Comparison of ENCODE assay signal across 20 cellular contexts in the genomic region with DNA sequence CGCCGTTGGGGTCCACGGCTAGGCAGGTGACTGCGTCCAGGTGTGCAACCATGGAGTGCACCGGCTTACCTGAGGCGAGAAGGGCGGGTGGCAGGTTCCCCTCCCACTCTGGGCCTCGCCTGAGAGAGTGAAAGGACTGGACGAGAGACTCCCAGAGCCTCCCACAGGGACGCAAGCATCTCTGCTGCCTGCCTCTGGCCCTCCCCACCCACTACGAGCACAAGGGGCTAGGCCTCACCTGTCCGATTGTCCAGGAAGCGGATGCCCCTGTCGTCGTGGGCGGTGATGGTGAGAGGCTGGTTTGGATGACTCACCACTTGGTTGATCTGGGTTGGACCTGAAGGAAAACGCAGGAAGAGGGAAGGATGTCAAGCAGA. TPM values are rescaled to one million over a fixed set of nuclear protein-coding genes. Genes with fewer than 3 reads are reported as not detected.
DNase-seq lines count a peak whose midpoint lies in the region; ATAC-seq, FAIRE-seq and TF ChIP-seq lines count a peak whose summit lies in the region.
"Had no signal": no experiment of that assay in that cellular context is flagged by ENCODE, and none has a peak within 500 bp of the region (broad histone marks: within the 10 kb centered on the region; RNA-seq: fewer than 3 reads in every experiment).

No MANE protein-coding gene starts in this region.

- H3K79me2 ChIP-seq in HepG2 (ENCODE audit: insufficient read depth, low read length) = no peaks in the 10 kb centered on the region

- no peak overlapping the region for H3K4me2 ChIP-seq in HepG2 (ENCODE audit: low read depth, low read length)

- TF ChIP-seq RAD21 in HepG2 (CRISPR knock-in tag; IDR thresholded peaks at IDR 0.05) = no peak

- H3K4me3 ChIP-seq in HepG2 (replicated peaks in 1 of 3; ENCODE audit: insufficient read depth in 1 of 3, low read depth in 2 of 3, low read length in 3 of 3) (no peak overlapping the region), right lobe of liver (no peak overlapping the region), kidney (ENCODE audit: low read length in 2 of 2) (no peak overlapping the region)
- H3K4me3 ChIP-seq: thyroid gland had no signal

- ATAC-seq in HepG2 (no peak), right lobe of liver (no peak)
- no peak for ATAC-seq in activated CD8-positive, alpha-beta T cell treated with anti-CD3 and anti-CD28 coated beads, Interleukin-2, amount 10 ng/mL, durations not matched to agents 7 days and 5 days
- no peak for ATAC-seq in activated CD4-positive, alpha-beta T cell treated with anti-CD3 and anti-CD28 coated beads for 36 hours
- ATAC-seq: HCT116; naive thymus-derived CD4-positive, alpha-beta T cell had no signal

- FAIRE-seq in HepG2 (lab: Jason Lieb, UNC) (no peak), kidney (lab: Jason Lieb, UNC) (no peak)
- FAIRE-seq: islet of Langerhans had no signal

- H3K9ac ChIP-seq in HepG2 (ENCODE audit: insufficient read depth, low read depth, low read length) (no peak overlapping the region), kidney (ENCODE audit: low read length in 2 of 2) (no peak overlapping the region)

- no peak for TF ChIP-seq EP300 in HepG2 (IDR thresholded peaks at IDR 0.05; ENCODE audit: low read depth in 2 of 2, low read length in 2 of 2)
- no peak for TF ChIP-seq EP300 in HepG2 (CRISPR knock-in tag; IDR thresholded peaks at IDR 0.05; ENCODE audit: borderline replicate concordance)

- H3K27ac ChIP-seq in HepG2 (ENCODE audit: extremely low read length, insufficient read depth, low read length) = peak overlapping the region; percentile 22
- no peak overlapping the region for H3K27ac ChIP-seq in right lobe of liver
- H3K27ac ChIP-seq in kidney (ENCODE audit: low read depth in 2 of 2, low read length in 2 of 2) = no peak overlapping the region
- H3K27ac ChIP-seq: thyroid gland had no signal

- peak overlapping the region; percentile 81 for H3K27ac Mint-ChIP-seq in activated CD8-positive, alpha-beta T cell treated with anti-CD3 and anti-CD28 coated beads, Interleukin-2, amount 10 ng/mL, durations not matched to agents 7 days and 5 days
- no peak overlapping the region for H3K27ac Mint-ChIP-seq in activated CD4-positive, alpha-beta T cell treated with anti-CD3 and anti-CD28 coated beads for 36 hours
- H3K27ac Mint-ChIP-seq in activated CD4-positive, alpha-beta T cell treated with anti-CD3 and anti-CD28 coated beads, Interleukin-2, amount 10 ng/mL, durations not matched to agents 24 days and 14 days = no peak overlapping the region

- H3K27me3 ChIP-seq in HepG2 (ENCODE audit: control insufficient read depth in 1 of 2, insufficient read depth in 2 of 2, low read length in 2 of 2) (no peaks in the 10 kb centered on the region), right lobe of liver (no peaks in the 10 kb centered on the region)
- H3K27me3 ChIP-seq: thyroid gland had no signal

- in situ Hi-C loops in HepG2 (cut with HindIII; ENCODE audit: extremely low pct_ligation_motif_present, low pct_unique_long_range_greater_than_20kb) = no loop called here

- H3K36me3 ChIP-seq in HepG2 (replicated peaks in 1 of 2; ENCODE audit: control insufficient read depth in 1 of 2, insufficient read depth in 2 of 2, low read length in 2 of 2) = peaks cover 33 to 54% of the 10 kb centered on the region in 2 experiments
- H3K36me3 ChIP-seq in right lobe of liver = peaks cover 0 to 56% (median 19%) of the 10 kb centered on the region in 4 donors
- peaks cover 18 to 35% of the 10 kb centered on the region in 2 donors for H3K36me3 ChIP-seq in kidney (ENCODE audit: control insufficient read depth in 1 of 2, insufficient read depth in 2 of 2, low read length in 2 of 2)

- H3K9me3 Mint-ChIP-seq in activated CD8-positive, alpha-beta T cell treated with anti-CD3 and anti-CD28 coated beads, Interleukin-2, amount 10 ng/mL, durations not matched to agents 7 days and 5 days (ENCODE audit: insufficient read depth) = no peaks in the 10 kb centered on the region
- no peaks in the 10 kb centered on the region for H3K9me3 Mint-ChIP-seq in activated CD4-positive, alpha-beta T cell treated with anti-CD3 and anti-CD28 coated beads for 36 hours (ENCODE audit: low read depth)
- no peaks in the 10 kb centered on the region for H3K9me3 Mint-ChIP-seq in activated CD4-positive, alpha-beta T cell treated with anti-CD3 and anti-CD28 coated beads, Interleukin-2, amount 10 ng/mL, durations not matched to agents 24 days and 14 days
- H3K9me3 Mint-ChIP-seq: naive thymus-derived CD4-positive, alpha-beta T cell had no signal

- no peak for TF ChIP-seq CTCF in HepG2 (CRISPR knock-in tag; IDR thresholded peaks at IDR 0.05)
- TF ChIP-seq CTCF in right lobe of liver (IDR thresholded peaks at IDR 0.05) = no peak
- TF ChIP-seq CTCF in kidney (IDR thresholded peaks at IDR 0.05; ENCODE audit: borderline replicate concordance, extremely low read depth, insufficient read depth) = no peak

- H3K4me1 Mint-ChIP-seq in activated CD8-positive, alpha-beta T cell treated with anti-CD3 and anti-CD28 coated beads, Interleukin-2, amount 10 ng/mL, durations not matched to agents 7 days and 5 days (ENCODE audit: low read depth) = peaks cover 64% of the 10 kb centered on the region
- peaks cover 22% of the 10 kb centered on the region for H3K4me1 Mint-ChIP-seq in activated CD4-positive, alpha-beta T cell treated with anti-CD3 and anti-CD28 coated beads for 36 hours
- H3K4me1 Mint-ChIP-seq in activated CD4-positive, alpha-beta T cell treated with anti-CD3 and anti-CD28 coated beads, Interleukin-2, amount 10 ng/mL, durations not matched to agents 24 days and 14 days = peaks cover 31% of the 10 kb centered on the region

- BruUV-seq in HepG2 (replicated peaks; lab: Mats Ljungman, UMichigan) = no TSS peak

- no peaks in the 10 kb centered on the region for H3K9me3 ChIP-seq in HepG2 (ENCODE audit: low read length)
- H3K9me3 ChIP-seq in right lobe of liver = no peaks in the 10 kb centered on the region
- no peaks in the 10 kb centered on the region for H3K9me3 ChIP-seq in kidney (ENCODE audit: control insufficient read depth in 1 of 2, low read length in 2 of 2)
- H3K9me3 ChIP-seq: thyroid gland had no signal

- peaks cover 61% of the 10 kb centered on the region for H3K36me3 Mint-ChIP-seq in activated CD8-positive, alpha-beta T cell treated with anti-CD3 and anti-CD28 coated beads, Interleukin-2, amount 10 ng/mL, durations not matched to agents 7 days and 5 days (ENCODE audit: low read depth)
- H3K36me3 Mint-ChIP-seq in activated CD4-positive, alpha-beta T cell treated with anti-CD3 and anti-CD28 coated beads for 36 hours (ENCODE audit: low read depth) = peaks cover 38% of the 10 kb centered on the region
- peaks cover 52% of the 10 kb centered on the region for H3K36me3 Mint-ChIP-seq in activated CD4-positive, alpha-beta T cell treated with anti-CD3 and anti-CD28 coated beads, Interleukin-2, amount 10 ng/mL, durations not matched to agents 24 days and 14 days (ENCODE audit: low read depth)

- no peaks in the 10 kb centered on the region for H3K27me3 Mint-ChIP-seq in activated CD8-positive, alpha-beta T cell treated with anti-CD3 and anti-CD28 coated beads, Interleukin-2, amount 10 ng/mL, durations not matched to agents 7 days and 5 days (ENCODE audit: low read depth)
- no peaks in the 10 kb centered on the region for H3K27me3 Mint-ChIP-seq in activated CD4-positive, alpha-beta T cell treated with anti-CD3 and anti-CD28 coated beads for 36 hours
- H3K27me3 Mint-ChIP-seq in activated CD4-positive, alpha-beta T cell treated with anti-CD3 and anti-CD28 coated beads, Interleukin-2, amount 10 ng/mL, durations not matched to agents 24 days and 14 days = no peaks in the 10 kb centered on the region
- H3K27me3 Mint-ChIP-seq: naive thymus-derived CD4-positive, alpha-beta T cell had no signal

- intact Hi-C loops in HepG2 (cut with micrococcal nuclease; ENCODE audit: unreplicated experiment) (no loop called here), right lobe of liver (cut with DNase I) (no loop called here), kidney (cut with DNase I) (no loop called here)
- intact Hi-C loops in activated CD4-positive, alpha-beta T cell treated with anti-CD3 and anti-CD28 coated beads for 36 hours (cut with DNase I, micrococcal nuclease) = no loop called here
- intact Hi-C loops in activated CD4-positive, alpha-beta T cell treated with anti-CD3 and anti-CD28 coated beads, Interleukin-2, amount 10 ng/mL, durations not matched to agents 24 days and 14 days (cut with micrococcal nuclease) = no loop called here

- H3K4me3 Mint-ChIP-seq in activated CD8-positive, alpha-beta T cell treated with anti-CD3 and anti-CD28 coated beads, Interleukin-2, amount 10 ng/mL, durations not matched to agents 7 days and 5 days = no peak overlapping the region
- H3K4me3 Mint-ChIP-seq in activated CD4-positive, alpha-beta T cell treated with anti-CD3 and anti-CD28 coated beads for 36 hours = no peak overlapping the region
- no peak overlapping the region for H3K4me3 Mint-ChIP-seq in activated CD4-positive, alpha-beta T cell treated with anti-CD3 and anti-CD28 coated beads, Interleukin-2, amount 10 ng/mL, durations not matched to agents 24 days and 14 days

- 95% methylated on average over 10 of the region's 17 CpGs for WGBS in HepG2 (ENCODE audit: low lambda C conversion rate)
- WGBS in right lobe of liver (ENCODE audit: insufficient coverage, low coverage, low lambda C conversion rate, missing lambda C conversion rate) = 68% methylated on average over 7 of the region's 17 CpGs

- TF ChIP-seq POLR2A in HepG2 (IDR thresholded peaks at IDR 0.05; ENCODE audit: insufficient read depth in 1 of 2, low read depth in 2 of 2, low read length in 2 of 2) = no peak
- TF ChIP-seq POLR2A in right lobe of liver (IDR thresholded peaks at IDR 0.05) = no peak

- POLR2A ChIA-PET in HepG2 (lab: Yijun Ruan, JAX) = no interaction called here
- POLR2A ChIA-PET in activated CD8-positive, alpha-beta T cell treated with anti-CD3 and anti-CD28 coated beads, Interleukin-2, amount 10 ng/mL, durations not matched to agents 7 days and 5 days (lab: Charles Lee) = no interaction called here
- POLR2A ChIA-PET in activated CD4-positive, alpha-beta T cell treated with anti-CD3 and anti-CD28 coated beads for 36 hours (lab: Charles Lee) = no interaction called here

- CTCF ChIA-PET in HepG2 (lab: Yijun Ruan, JAX; ENCODE audit: low intra/inter-chr PET ratio, low total read pairs) = interaction anchor here (0.7 kb wide), 1 partner anchor 18 kb away, joined by 4 read pairs; no protein-coding TSS in a partner anchor
- CTCF ChIA-PET in activated CD8-positive, alpha-beta T cell treated with anti-CD3 and anti-CD28 coated beads, Interleukin-2, amount 10 ng/mL, durations not matched to agents 7 days and 5 days (lab: Charles Lee) = interaction anchor here (1.0 to 1.7 kb wide), 3 partner anchors 17 to 60 kb away, joined by 3 to 6 read pairs (median 6); no protein-coding TSS in a partner anchor
- CTCF ChIA-PET in activated CD4-positive, alpha-beta T cell treated with anti-CD3 and anti-CD28 coated beads for 36 hours (lab: Charles Lee) = no interaction called here

- no peak overlapping the region for H2AFZ ChIP-seq in HepG2 (ENCODE audit: low read length)

- H3K4me1 ChIP-seq in HepG2 (ENCODE audit: insufficient read depth, low read length) (peaks cover 19% of the 10 kb centered on the region), right lobe of liver (no peaks in the 10 kb centered on the region), kidney (ENCODE audit: control insufficient read depth in 1 of 2, insufficient read depth in 1 of 2, low read depth in 1 of 2, low read length in 2 of 2) (peaks cover 0 to 9% of the 10 kb centered on the region in 2 donors)

- no peaks in the 10 kb centered on the region for H4K20me1 ChIP-seq in HepG2 (ENCODE audit: insufficient read depth, low read length)

- no peak for DNase-seq in HepG2 (ENCODE audit: low spot score)
- no peak for DNase-seq in right lobe of liver
- no peak for DNase-seq in activated CD8-positive, alpha-beta T cell treated with anti-CD3 and anti-CD28 coated beads, Interleukin-2, amount 10 ng/mL, durations not matched to agents 7 days and 5 days
- peak; percentile 66 for DNase-seq in kidney
- DNase-seq in activated CD4-positive, alpha-beta T cell treated with anti-CD3 and anti-CD28 coated beads for 36 hours = no peak
- no peak for DNase-seq in activated CD8-positive, alpha-beta memory T cell treated with anti-CD3 and anti-CD28 coated beads for 24 hours
- DNase-seq in AG08396 (ENCODE audit: low spot score) = no peak
- no peak for DNase-seq in activated CD4-positive, alpha-beta T cell treated with anti-CD3 and anti-CD28 coated beads, Interleukin-2, amount 10 ng/mL, durations not matched to agents 24 days and 14 days
- DNase-seq: activated effector memory CD4-positive, alpha-beta T cell treated with Interleukin-2 at 50 U/mL for 16 hours; caudate nucleus; naive thymus-derived CD4-positive, alpha-beta T cell; NCI-H1105 treated with DMSO at 0.1 percent for 48 hours; NCI-H2107; NCI-H524; posterior cingulate gyrus; SHP77 treated with DMSO at 0.1 percent for 48 hours; T-helper 2 cell; thyroid gland had no signal

RNA-seq across cellular contexts. Expression of a gene that starts 5.1 kb away (rescaled TPM):
- total RNA-seq in HepG2 (2016; rRNA removed; fragmentation: Illumina TruSeq; extraction: Trizol) (6.7 and 13.2 TPM in 2 replicates), right lobe of liver (10 to 100 TPM; 15.1 to 20.2 (median 16.9) TPM), kidney (69.8 TPM)
- total RNA-seq in HepG2 (2016; cell fraction: cytosol; rRNA removed; fragmentation: Illumina TruSeq; extraction: Trizol; ENCODE audit: low read depth) = 3.7 and 5.6 TPM in 2 replicates
- 7.7 and 10.7 TPM in 2 replicates for total RNA-seq in HepG2 (2016; cell fraction: insoluble cytoplasmic fraction; rRNA removed; fragmentation: Illumina TruSeq; extraction: Trizol)
- total RNA-seq in HepG2 (2016; cell fraction: membrane; rRNA removed; fragmentation: Illumina TruSeq; extraction: Trizol) = 10.7 and 11.6 TPM in 2 replicates
- total RNA-seq in HepG2 (2016; cell fraction: nucleus; rRNA removed; fragmentation: Illumina TruSeq; extraction: Trizol) = 9.5 and 12.7 TPM in 2 replicates
- polyA plus RNA-seq in HepG2 (2011; rRNA removed) (7.3 and 9.2 TPM in 2 replicates), kidney (ENCODE audit: insufficient read depth, low read depth, low replicate concordance) (26.7 TPM)
- 5.7 and 8.3 TPM in 2 replicates for polyA plus RNA-seq in HepG2 (2011; cell fraction: cytosol; rRNA removed)
- polyA plus RNA-seq in HepG2 (2011; cell fraction: nucleus; rRNA removed) = 19.6 and 26.3 TPM in 2 replicates
- 12.3 and 18.9 TPM in 2 replicates for polyA plus RNA-seq in HepG2 (2012)
- 4.2 and 4.7 TPM in 2 replicates for polyA plus RNA-seq in HepG2 (2016; cell fraction: cytosol; fragmentation: Illumina TruSeq; extraction: Trizol; ENCODE audit: low read depth)
- 12.5 and 12.9 TPM in 2 replicates for polyA plus RNA-seq in HepG2 (2016; cell fraction: insoluble cytoplasmic fraction; fragmentation: Illumina TruSeq; extraction: Trizol; ENCODE audit: low read depth)
- polyA plus RNA-seq in HepG2 (2016; cell fraction: membrane; fragmentation: Illumina TruSeq; extraction: Trizol; ENCODE audit: low read depth) = 6.8 and 7.6 TPM in 2 replicates
- 26.1 and 27.2 TPM in 2 replicates for polyA plus RNA-seq in HepG2 (2016; cell fraction: nucleus; fragmentation: Illumina TruSeq; extraction: Trizol; ENCODE audit: insufficient read depth, low read depth)
- polyA minus RNA-seq in HepG2 (2011; rRNA and poly(A)+ RNA removed; ENCODE audit: low replicate concordance) = 10.6 and 14.4 TPM in 2 replicates
- polyA minus RNA-seq in HepG2 (2011; cell fraction: cytosol; rRNA and poly(A)+ RNA removed) = 8.2 and 11.7 TPM in 2 replicates
- 9.1 TPM in 2 replicates for polyA minus RNA-seq in HepG2 (2011; cell fraction: nucleus; rRNA and poly(A)+ RNA removed)
- 100 to 1,000 TPM; 161 to 166 TPM for total RNA-seq in activated CD8-positive, alpha-beta T cell treated with anti-CD3 and anti-CD28 coated beads, Interleukin-2, amount 10 ng/mL, durations not matched to agents 7 days and 5 days
- 10 to 100 TPM; 76.0 to 78.3 TPM for total RNA-seq in activated CD4-positive, alpha-beta T cell treated with anti-CD3 and anti-CD28 coated beads for 36 hours
- total RNA-seq in activated CD4-positive, alpha-beta T cell treated with anti-CD3 and anti-CD28 coated beads, Interleukin-2, amount 10 ng/mL, durations not matched to agents 24 days and 14 days = 89.1 and 90.5 TPM in 2 replicates

RNA-seq across cellular contexts. Expression of a gene that starts 23.9 kb away (rescaled TPM):
- total RNA-seq in HepG2 (2016; rRNA removed; fragmentation: Illumina TruSeq; extraction: Trizol) = 4.0 and 9.8 TPM in 2 replicates
- total RNA-seq in HepG2 (2016; cell fraction: cytosol; rRNA removed; fragmentation: Illumina TruSeq; extraction: Trizol; ENCODE audit: low read depth) = 1.2 and 1.9 TPM in 2 replicates
- 3.4 and 11.2 TPM in 2 replicates for total RNA-seq in HepG2 (2016; cell fraction: insoluble cytoplasmic fraction; rRNA removed; fragmentation: Illumina TruSeq; extraction: Trizol)
- total RNA-seq in HepG2 (2016; cell fraction: membrane; rRNA removed; fragmentation: Illumina TruSeq; extraction: Trizol) = 3.6 and 3.7 TPM in 2 replicates
- total RNA-seq in HepG2 (2016; cell fraction: nucleus; rRNA removed; fragmentation: Illumina TruSeq; extraction: Trizol) = 11.2 and 11.6 TPM in 2 replicates
- 7.3 and 9.2 TPM in 2 replicates for polyA plus RNA-seq in HepG2 (2011; rRNA removed)
- 7.8 and 9.7 TPM in 2 replicates for polyA plus RNA-seq in HepG2 (2011; cell fraction: cytosol; rRNA removed)
- 27.5 and 33.9 TPM in 2 replicates for polyA plus RNA-seq in HepG2 (2011; cell fraction: nucleus; rRNA removed)
- 12.4 and 17.0 TPM in 2 replicates for polyA plus RNA-seq in HepG2 (2012)
- polyA plus RNA-seq in HepG2 (2016; cell fraction: cytosol; fragmentation: Illumina TruSeq; extraction: Trizol; ENCODE audit: low read depth) = 0.63 and 1.3 TPM in 2 replicates
- 5.1 TPM in 2 replicates for polyA plus RNA-seq in HepG2 (2016; cell fraction: insoluble cytoplasmic fraction; fragmentation: Illumina TruSeq; extraction: Trizol; ENCODE audit: low read depth)
- polyA plus RNA-seq in HepG2 (2016; cell fraction: membrane; fragmentation: Illumina TruSeq; extraction: Trizol; ENCODE audit: low read depth) = 1.7 and 2.3 TPM in 2 replicates
- polyA plus RNA-seq in HepG2 (2016; cell fraction: nucleus; fragmentation: Illumina TruSeq; extraction: Trizol; ENCODE audit: insufficient read depth, low read depth) = 34.8 and 35.7 TPM in 2 replicates
- 6.9 and 11.0 TPM in 2 replicates for polyA minus RNA-seq in HepG2 (2011; rRNA and poly(A)+ RNA removed; ENCODE audit: low replicate concordance)
- polyA minus RNA-seq in HepG2 (2011; cell fraction: cytosol; rRNA and poly(A)+ RNA removed) = 7.5 and 8.8 TPM in 2 replicates
- polyA minus RNA-seq in HepG2 (2011; cell fraction: nucleus; rRNA and poly(A)+ RNA removed) = 10.3 and 11.5 TPM in 2 replicates
- 1 to 10 TPM; 5.8 to 9.5 (median 7.4) TPM for total RNA-seq in right lobe of liver
- total RNA-seq in activated CD8-positive, alpha-beta T cell treated with anti-CD3 and anti-CD28 coated beads, Interleukin-2, amount 10 ng/mL, durations not matched to agents 7 days and 5 days = 10 to 100 TPM; 15.3 to 18.4 TPM
- 20.5 TPM for total RNA-seq in kidney
- polyA plus RNA-seq in kidney (ENCODE audit: insufficient read depth, low read depth, low replicate concordance) = 11.8 TPM
- 10 to 100 TPM; 12.1 to 16.2 TPM for total RNA-seq in activated CD4-positive, alpha-beta T cell treated with anti-CD3 and anti-CD28 coated beads for 36 hours
- 20.8 and 21.4 TPM in 2 replicates for total RNA-seq in activated CD4-positive, alpha-beta T cell treated with anti-CD3 and anti-CD28 coated beads, Interleukin-2, amount 10 ng/mL, durations not matched to agents 24 days and 14 days

RNA-seq across cellular contexts. Expression of a gene that starts 24.3 kb away (rescaled TPM):
- 32.2 and 43.1 TPM in 2 replicates for total RNA-seq in HepG2 (2016; rRNA removed; fragmentation: Illumina TruSeq; extraction: Trizol)
- 13.6 and 15.4 TPM in 2 replicates for total RNA-seq in HepG2 (2016; cell fraction: cytosol; rRNA removed; fragmentation: Illumina TruSeq; extraction: Trizol; ENCODE audit: low read depth)
- 25.7 and 41.7 TPM in 2 replicates for total RNA-seq in HepG2 (2016; cell fraction: insoluble cytoplasmic fraction; rRNA removed; fragmentation: Illumina TruSeq; extraction: Trizol)
- total RNA-seq in HepG2 (2016; cell fraction: membrane; rRNA removed; fragmentation: Illumina TruSeq; extraction: Trizol) = 30.2 and 30.9 TPM in 2 replicates
- 30.6 and 31.6 TPM in 2 replicates for total RNA-seq in HepG2 (2016; cell fraction: nucleus; rRNA removed; fragmentation: Illumina TruSeq; extraction: Trizol)
- 57.3 and 80.7 TPM in 2 replicates for polyA plus RNA-seq in HepG2 (2011; rRNA removed)
- polyA plus RNA-seq in HepG2 (2011; cell fraction: cytosol; rRNA removed) = 34.2 and 64.8 TPM in 2 replicates
- polyA plus RNA-seq in HepG2 (2011; cell fraction: nucleus; rRNA removed) = 266 and 313 TPM in 2 replicates
- 35.6 and 48.5 TPM in 2 replicates for polyA plus RNA-seq in HepG2 (2012)
- polyA plus RNA-seq in HepG2 (2016; cell fraction: cytosol; fragmentation: Illumina TruSeq; extraction: Trizol; ENCODE audit: low read depth) = 8.5 and 9.3 TPM in 2 replicates
- polyA plus RNA-seq in HepG2 (2016; cell fraction: insoluble cytoplasmic fraction; fragmentation: Illumina TruSeq; extraction: Trizol; ENCODE audit: low read depth) = 34.1 and 37.8 TPM in 2 replicates
- 21.1 and 23.2 TPM in 2 replicates for polyA plus RNA-seq in HepG2 (2016; cell fraction: membrane; fragmentation: Illumina TruSeq; extraction: Trizol; ENCODE audit: low read depth)
- polyA plus RNA-seq in HepG2 (2016; cell fraction: nucleus; fragmentation: Illumina TruSeq; extraction: Trizol; ENCODE audit: insufficient read depth, low read depth) = 78.0 and 78.1 TPM in 2 replicates
- 47.8 and 141 TPM in 2 replicates for polyA minus RNA-seq in HepG2 (2011; rRNA and poly(A)+ RNA removed; ENCODE audit: low replicate concordance)
- 30.6 and 39.4 TPM in 2 replicates for polyA minus RNA-seq in HepG2 (2011; cell fraction: cytosol; rRNA and poly(A)+ RNA removed)
- polyA minus RNA-seq in HepG2 (2011; cell fraction: nucleus; rRNA and poly(A)+ RNA removed) = 37.0 and 47.4 TPM in 2 replicates
- total RNA-seq in right lobe of liver = 10 to 100 TPM; 16.9 to 28.1 (median 23.7) TPM
- 10 to 100 TPM; 79.6 to 90.2 TPM for total RNA-seq in activated CD8-positive, alpha-beta T cell treated with anti-CD3 and anti-CD28 coated beads, Interleukin-2, amount 10 ng/mL, durations not matched to agents 7 days and 5 days
- 74.9 TPM for total RNA-seq in kidney
- 31.5 TPM for polyA plus RNA-seq in kidney (ENCODE audit: insufficient read depth, low read depth, low replicate concordance)
- total RNA-seq in activated CD4-positive, alpha-beta T cell treated with anti-CD3 and anti-CD28 coated beads for 36 hours = 10 to 100 TPM; 56.4 to 56.8 TPM
- total RNA-seq in activated CD4-positive, alpha-beta T cell treated with anti-CD3 and anti-CD28 coated beads, Interleukin-2, amount 10 ng/mL, durations not matched to agents 24 days and 14 days = 101 and 107 TPM in 2 replicates
